1 cellular context compared by ENCODE assay signal in genomic region chr9:12774861-12775367, GRCh38.
TF ChIP-seq lines count a peak whose summit lies in the region.

A gene with protein sequence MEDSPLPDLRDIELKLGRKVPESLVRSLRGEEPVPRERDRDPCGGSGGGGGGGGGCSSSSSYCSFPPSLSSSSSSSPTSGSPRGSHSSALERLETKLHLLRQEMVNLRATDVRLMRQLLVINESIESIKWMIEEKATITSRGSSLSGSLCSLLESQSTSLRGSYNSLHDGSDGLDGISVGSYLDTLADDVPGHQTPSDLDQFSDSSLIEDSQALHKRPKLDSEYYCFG (plus strand): TSS chr9:12775020. CDS start chr9:12775716, 696 bp downstream.

TF ChIP-seq in GM12878, 131 proteins besides CTCF, POLR2A, EP300 and RAD21 (continued from another document):
- TF ChIP-seq, protein P1, sequence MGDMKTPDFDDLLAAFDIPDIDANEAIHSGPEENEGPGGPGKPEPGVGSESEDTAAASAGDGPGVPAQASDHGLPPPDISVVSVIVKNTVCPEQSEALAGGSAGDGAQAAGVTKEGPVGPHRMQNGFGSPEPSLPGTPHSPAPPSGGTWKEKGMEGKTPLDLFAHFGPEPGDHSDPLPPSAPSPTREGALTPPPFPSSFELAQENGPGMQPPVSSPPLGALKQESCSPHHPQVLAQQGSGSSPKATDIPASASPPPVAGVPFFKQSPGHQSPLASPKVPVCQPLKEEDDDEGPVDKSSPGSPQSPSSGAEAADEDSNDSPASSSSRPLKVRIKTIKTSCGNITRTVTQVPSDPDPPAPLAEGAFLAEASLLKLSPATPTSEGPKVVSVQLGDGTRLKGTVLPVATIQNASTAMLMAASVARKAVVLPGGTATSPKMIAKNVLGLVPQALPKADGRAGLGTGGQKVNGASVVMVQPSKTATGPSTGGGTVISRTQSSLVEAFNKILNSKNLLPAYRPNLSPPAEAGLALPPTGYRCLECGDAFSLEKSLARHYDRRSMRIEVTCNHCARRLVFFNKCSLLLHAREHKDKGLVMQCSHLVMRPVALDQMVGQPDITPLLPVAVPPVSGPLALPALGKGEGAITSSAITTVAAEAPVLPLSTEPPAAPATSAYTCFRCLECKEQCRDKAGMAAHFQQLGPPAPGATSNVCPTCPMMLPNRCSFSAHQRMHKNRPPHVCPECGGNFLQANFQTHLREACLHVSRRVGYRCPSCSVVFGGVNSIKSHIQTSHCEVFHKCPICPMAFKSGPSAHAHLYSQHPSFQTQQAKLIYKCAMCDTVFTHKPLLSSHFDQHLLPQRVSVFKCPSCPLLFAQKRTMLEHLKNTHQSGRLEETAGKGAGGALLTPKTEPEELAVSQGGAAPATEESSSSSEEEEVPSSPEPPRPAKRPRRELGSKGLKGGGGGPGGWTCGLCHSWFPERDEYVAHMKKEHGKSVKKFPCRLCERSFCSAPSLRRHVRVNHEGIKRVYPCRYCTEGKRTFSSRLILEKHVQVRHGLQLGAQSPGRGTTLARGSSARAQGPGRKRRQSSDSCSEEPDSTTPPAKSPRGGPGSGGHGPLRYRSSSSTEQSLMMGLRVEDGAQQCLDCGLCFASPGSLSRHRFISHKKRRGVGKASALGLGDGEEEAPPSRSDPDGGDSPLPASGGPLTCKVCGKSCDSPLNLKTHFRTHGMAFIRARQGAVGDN (IDR thresholded peaks at IDR 0.05), result no peak
- no peak for TF ChIP-seq NFXL1 (IDR thresholded peaks at IDR 0.05; ENCODE audit: borderline replicate concordance)
- no peak for TF ChIP-seq BACH1 (IDR thresholded peaks at IDR 0.05; ENCODE audit: borderline replicate concordance)
- no peak for TF ChIP-seq FOXM1 (IDR thresholded peaks at IDR 0.05; ENCODE audit: low read depth, low read length)
- TF ChIP-seq, protein P2, sequence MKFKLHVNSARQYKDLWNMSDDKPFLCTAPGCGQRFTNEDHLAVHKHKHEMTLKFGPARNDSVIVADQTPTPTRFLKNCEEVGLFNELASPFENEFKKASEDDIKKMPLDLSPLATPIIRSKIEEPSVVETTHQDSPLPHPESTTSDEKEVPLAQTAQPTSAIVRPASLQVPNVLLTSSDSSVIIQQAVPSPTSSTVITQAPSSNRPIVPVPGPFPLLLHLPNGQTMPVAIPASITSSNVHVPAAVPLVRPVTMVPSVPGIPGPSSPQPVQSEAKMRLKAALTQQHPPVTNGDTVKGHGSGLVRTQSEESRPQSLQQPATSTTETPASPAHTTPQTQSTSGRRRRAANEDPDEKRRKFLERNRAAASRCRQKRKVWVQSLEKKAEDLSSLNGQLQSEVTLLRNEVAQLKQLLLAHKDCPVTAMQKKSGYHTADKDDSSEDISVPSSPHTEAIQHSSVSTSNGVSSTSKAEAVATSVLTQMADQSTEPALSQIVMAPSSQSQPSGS (IDR thresholded peaks at IDR 0.05; ENCODE audit: low read length), result no peak
